1 cellular context compared by ENCODE assay signal in genomic region chr1:9293512-9294439, GRCh38.
TF ChIP-seq lines count a peak whose summit lies in the region.

No MANE protein-coding gene starts in this region.

TF ChIP-seq in SK-N-SH, 30 proteins besides CTCF, POLR2A, EP300 and RAD21 (continued from another document):
- TF ChIP-seq GATA2 (CRISPR knock-in tag; IDR thresholded peaks at IDR 0.05), result no peak
- TF ChIP-seq NRF1 (IDR thresholded peaks at IDR 0.05; ENCODE audit: low read depth, low read length), result no peak
- TF ChIP-seq SIN3A (IDR thresholded peaks at IDR 0.05; ENCODE audit: borderline replicate concordance, low read depth, low read length), result no peak
- TF ChIP-seq NFIC (IDR thresholded peaks at IDR 0.05; ENCODE audit: borderline replicate concordance), result no peak
- TF ChIP-seq GABPA (IDR thresholded peaks at IDR 0.05; ENCODE audit: low read depth), result no peak
- no peak for TF ChIP-seq TCF12 (IDR thresholded peaks at IDR 0.05)
- TF ChIP-seq JUND (IDR thresholded peaks at IDR 0.05), result no peak
- TF ChIP-seq REST (IDR thresholded peaks at IDR 0.05; ENCODE audit: low read depth, low read length), result no peak
- no peak for TF ChIP-seq RXRA (IDR thresholded peaks at IDR 0.05; ENCODE audit: borderline replicate concordance, low read depth)
